In genomic region chr3:150070271-150070670, GRCh38 we compare ENCODE assay signal across 28 cellular contexts.
"Had no signal": no experiment of that assay in that cellular context is flagged by ENCODE, and none has a peak within 500 bp of the region (broad histone marks: within the 10 kb centered on the region; RNA-seq: fewer than 3 reads in every experiment).

No MANE protein-coding gene starts in this region.

- H3K4me1 Mint-ChIP-seq: activated CD4-positive, alpha-beta memory T cell treated with anti-CD3 and anti-CD28 coated beads, Interleukin-2, amount 10 ng/mL, durations not matched to agents 7 days and 5 days; activated CD8-positive, alpha-beta memory T cell treated with anti-CD3 and anti-CD28 coated beads, Interleukin-2, amount 10 ng/mL, durations not matched to agents 7 days and 5 days; activated naive CD4-positive, alpha-beta T cell treated with anti-CD3 and anti-CD28 coated beads, Interleukin-2, amount 10 ng/mL, durations not matched to agents 7 days and 5 days; activated naive CD8-positive, alpha-beta T cell treated with anti-CD3 and anti-CD28 coated beads, Interleukin-2, amount 50 U/mL, for 24 hours had no signal

- H3K27ac ChIP-seq: breast epithelium, Peyer's patch, WERI-Rb-1 had no signal

- H3K9me3 Mint-ChIP-seq: activated CD4-positive, alpha-beta memory T cell treated with anti-CD3 and anti-CD28 coated beads, Interleukin-2, amount 10 ng/mL, durations not matched to agents 7 days and 5 days; activated naive CD4-positive, alpha-beta T cell treated with anti-CD3 and anti-CD28 coated beads, Interleukin-2, amount 10 ng/mL, durations not matched to agents 7 days and 5 days; activated naive CD8-positive, alpha-beta T cell treated with anti-CD3 and anti-CD28 coated beads, Interleukin-2, amount 50 U/mL, for 24 hours had no signal

- H3K4me3 Mint-ChIP-seq: activated CD4-positive, alpha-beta memory T cell treated with anti-CD3 and anti-CD28 coated beads, Interleukin-2, amount 10 ng/mL, durations not matched to agents 7 days and 5 days; activated CD8-positive, alpha-beta memory T cell treated with anti-CD3 and anti-CD28 coated beads, Interleukin-2, amount 10 ng/mL, durations not matched to agents 7 days and 5 days; activated naive CD4-positive, alpha-beta T cell treated with anti-CD3 and anti-CD28 coated beads, Interleukin-2, amount 10 ng/mL, durations not matched to agents 7 days and 5 days; activated naive CD8-positive, alpha-beta T cell; activated naive CD8-positive, alpha-beta T cell treated with anti-CD3 and anti-CD28 coated beads, Interleukin-2, amount 50 U/mL, for 24 hours had no signal

- H3K36me3 ChIP-seq: breast epithelium, Peyer's patch, WERI-Rb-1 had no signal

- H3K4me3 ChIP-seq: breast epithelium, K562, Peyer's patch had no signal

- H3K27me3 ChIP-seq: Peyer's patch had no signal

- ATAC-seq: activated CD8-positive, alpha-beta memory T cell treated with anti-CD3 and anti-CD28 coated beads, Interleukin-2, amount 10 ng/mL, durations not matched to agents 7 days and 5 days; activated naive CD8-positive, alpha-beta T cell treated with anti-CD3 and anti-CD28 coated beads, Interleukin-2, amount 50 U/mL, for 24 hours; K562 had no signal

- DNase-seq: activated CD4-positive, alpha-beta memory T cell treated with anti-CD3 and anti-CD28 coated beads, Interleukin-2, amount 10 ng/mL, durations not matched to agents 7 days and 5 days; activated CD4-positive, alpha-beta T cell treated with anti-CD3 and anti-CD28 coated beads for 1 hour; activated CD4-positive, alpha-beta T cell treated with anti-CD3 and anti-CD28 coated beads for 48 hours; activated CD4-positive, CD25-positive, alpha-beta regulatory T cell; activated CD8-positive, alpha-beta memory T cell treated with anti-CD3 and anti-CD28 coated beads for 24 hours; activated CD8-positive, alpha-beta memory T cell treated with anti-CD3 and anti-CD28 coated beads, Interleukin-2, amount 10 ng/mL, durations not matched to agents 7 days and 5 days; activated CD8-positive, alpha-beta memory T cell treated with anti-CD3 and anti-CD28 coated beads, Interleukin-2, amount 50 U/mL, for 48 hours; activated effector memory CD4-positive, alpha-beta T cell treated with Interleukin-2 at 50 U/mL for 16 hours; activated naive CD4-positive, alpha-beta T cell treated with anti-CD3 and anti-CD28 coated beads, Interleukin-2, amount 10 ng/mL, durations not matched to agents 7 days and 5 days; activated naive CD8-positive, alpha-beta T cell treated with anti-CD3 and anti-CD28 coated beads, Interleukin-2, amount 50 U/mL, for 24 hours; activated T-cell treated with anti-CD3 and anti-CD28 coated beads, Interleukin-2, amount 50 U/mL, for 48 hours; aorta; NCI-H1105; NCI-H1417 treated with DMSO at 0.1 percent for 48 hours; NCI-H187 treated with DMSO at 0.1 percent for 48 hours; NCI-H2081 treated with DMSO at 0.1 percent for 48 hours; NCI-H345; Peyer's patch; RPMI8226; SIG-M5; SW 1271; T-helper 1 cell; T-helper 2 cell; T-helper 9 cell; WERI-Rb-1 had no signal

- H3K9me3 ChIP-seq: breast epithelium, Peyer's patch had no signal

- H3K36me3 Mint-ChIP-seq: activated CD8-positive, alpha-beta memory T cell treated with anti-CD3 and anti-CD28 coated beads, Interleukin-2, amount 10 ng/mL, durations not matched to agents 7 days and 5 days; activated naive CD4-positive, alpha-beta T cell treated with anti-CD3 and anti-CD28 coated beads, Interleukin-2, amount 10 ng/mL, durations not matched to agents 7 days and 5 days; activated naive CD8-positive, alpha-beta T cell had no signal

- H3K4me1 ChIP-seq: breast epithelium, Peyer's patch had no signal

- H3K27ac Mint-ChIP-seq: activated CD4-positive, alpha-beta memory T cell treated with anti-CD3 and anti-CD28 coated beads, Interleukin-2, amount 10 ng/mL, durations not matched to agents 7 days and 5 days; activated CD8-positive, alpha-beta memory T cell treated with anti-CD3 and anti-CD28 coated beads, Interleukin-2, amount 10 ng/mL, durations not matched to agents 7 days and 5 days; activated naive CD4-positive, alpha-beta T cell treated with anti-CD3 and anti-CD28 coated beads, Interleukin-2, amount 10 ng/mL, durations not matched to agents 7 days and 5 days; activated naive CD8-positive, alpha-beta T cell; activated naive CD8-positive, alpha-beta T cell treated with anti-CD3 and anti-CD28 coated beads, Interleukin-2, amount 50 U/mL, for 24 hours had no signal
